8 cellular contexts compared by ENCODE assay signal in the genomic region with DNA sequence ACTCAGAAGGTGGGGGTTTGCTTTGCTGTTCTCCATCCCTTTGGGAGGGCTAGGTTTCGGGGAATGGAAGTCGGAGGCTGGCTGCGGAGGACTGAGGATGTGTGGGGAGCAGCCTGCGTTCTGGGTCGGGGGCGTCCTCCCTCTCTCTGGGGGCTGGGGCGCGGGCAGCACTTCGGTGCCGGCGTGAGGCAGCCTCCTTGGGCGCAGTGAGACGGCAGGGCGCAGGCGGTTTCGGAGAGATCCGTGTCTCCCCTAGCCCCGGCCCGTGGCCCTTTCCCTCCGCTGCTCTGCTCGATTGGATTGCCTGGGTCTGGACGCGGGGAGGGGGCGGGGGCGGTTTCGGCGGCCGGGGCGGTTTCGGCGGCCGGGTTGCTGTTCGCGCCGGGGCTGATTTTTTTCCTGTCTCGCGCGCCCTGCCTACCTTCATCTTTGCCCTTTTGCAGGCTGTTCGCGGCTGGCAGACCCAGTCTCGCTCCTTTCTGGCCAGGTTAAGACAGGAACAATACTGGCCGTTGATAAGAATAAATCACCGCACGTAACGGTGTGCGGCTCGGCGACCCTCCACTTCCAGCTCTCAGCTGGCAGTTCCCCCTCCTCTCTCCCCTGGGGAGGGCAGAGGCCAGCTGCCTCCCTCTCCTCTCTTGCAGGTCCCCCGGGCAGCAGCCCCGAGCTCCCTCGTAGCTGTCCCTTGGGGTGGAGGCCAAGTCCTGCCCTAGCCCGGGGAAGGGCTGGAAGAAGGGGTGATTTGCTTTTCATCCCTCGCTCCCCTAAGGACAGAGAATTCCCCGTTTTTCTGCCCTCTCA. TPM values are rescaled to one million over a fixed set of nuclear protein-coding genes. Genes with fewer than 3 reads are reported as not detected.
DNase-seq lines count a peak whose midpoint lies in the region; ATAC-seq, FAIRE-seq and TF ChIP-seq lines count a peak whose summit lies in the region.

No MANE protein-coding gene starts in this region.

- peaks cover 55% of the 10 kb centered on the region for H4K20me1 ChIP-seq in astrocyte (ENCODE audit: insufficient read depth, low read length)

- no peaks in the 10 kb centered on the region for H3K27me3 Mint-ChIP-seq in astrocyte (ENCODE audit: low read depth, unreplicated experiment)
- H3K27me3 Mint-ChIP-seq in effector memory CD8-positive, alpha-beta T cell, result peaks cover 47 to 62% of the 10 kb centered on the region in 2 donors

- no peak for TF ChIP-seq CTCF in astrocyte (IDR thresholded peaks at IDR 0.05; ENCODE audit: insufficient read depth, low read depth, low read length)

- peak overlapping the region; percentile 99 for H3K4me3 Mint-ChIP-seq in astrocyte (ENCODE audit: unreplicated experiment)
- H3K4me3 Mint-ChIP-seq in stimulated activated effector memory CD8-positive, alpha-beta T cell treated with anti-CD3 and anti-CD28 coated beads, Interleukin-12 subunit alpha, Interleukin-12 subunit beta, amount 100 ng/mL, for 72 hours, result no peak overlapping the region
- H3K4me3 Mint-ChIP-seq in effector memory CD8-positive, alpha-beta T cell, result no peak overlapping the region

- peaks cover 26% of the 10 kb centered on the region for H3K4me1 ChIP-seq in astrocyte (ENCODE audit: insufficient read depth, low read length)

- no peaks in the 10 kb centered on the region for H3K27me3 ChIP-seq in astrocyte (ENCODE audit: insufficient read depth, low read length)

- H3K9ac ChIP-seq in astrocyte (ENCODE audit: low read length), result peak overlapping the region; percentile 94

- peak overlapping the region; percentile 76 for H3K4me3 ChIP-seq in astrocyte (ENCODE audit: insufficient read depth, low read depth, low read length)

- peak overlapping the region; percentile 96 for H3K4me2 ChIP-seq in astrocyte (ENCODE audit: low read length)

- H3K9me3 Mint-ChIP-seq in astrocyte (ENCODE audit: unreplicated experiment), result peaks cover 2% of the 10 kb centered on the region
- H3K9me3 Mint-ChIP-seq in stimulated activated effector memory CD8-positive, alpha-beta T cell treated with anti-CD3 and anti-CD28 coated beads, Interleukin-12 subunit alpha, Interleukin-12 subunit beta, amount 100 ng/mL, for 72 hours, result no peaks in the 10 kb centered on the region
- no peaks in the 10 kb centered on the region for H3K9me3 Mint-ChIP-seq in effector memory CD8-positive, alpha-beta T cell

- intact Hi-C loops in Right ventricle myocardium inferior (cut with DNase I) (loop anchor here (5.0 kb wide), 3 partner anchors 159 to 594 kb away; no protein-coding TSS in a partner anchor), cardiac septum (cut with DNase I) (loop anchor here (5.0 kb wide), 4 partner anchors 169 to 569 kb away; a partner anchor contains a TSS)

- H3K36me3 ChIP-seq in astrocyte (ENCODE audit: insufficient read depth, low read length), result no peaks in the 10 kb centered on the region

- peaks cover 13% of the 10 kb centered on the region for H3K4me1 Mint-ChIP-seq in astrocyte (ENCODE audit: low read depth, unreplicated experiment)
- no peaks in the 10 kb centered on the region for H3K4me1 Mint-ChIP-seq in stimulated activated effector memory CD8-positive, alpha-beta T cell treated with anti-CD3 and anti-CD28 coated beads, Interleukin-12 subunit alpha, Interleukin-12 subunit beta, amount 100 ng/mL, for 72 hours
- H3K4me1 Mint-ChIP-seq in effector memory CD8-positive, alpha-beta T cell (ENCODE audit: low read depth in 2 of 2), result peaks cover 0 to 5% of the 10 kb centered on the region in 2 donors

- peaks cover 59% of the 10 kb centered on the region for H3K79me2 ChIP-seq in astrocyte (ENCODE audit: insufficient read depth, low read length)

- peak overlapping the region; percentile 91 for H3K27ac Mint-ChIP-seq in astrocyte (ENCODE audit: unreplicated experiment)
- no peak overlapping the region for H3K27ac Mint-ChIP-seq in stimulated activated effector memory CD8-positive, alpha-beta T cell treated with anti-CD3 and anti-CD28 coated beads, Interleukin-12 subunit alpha, Interleukin-12 subunit beta, amount 100 ng/mL, for 72 hours
- H3K27ac Mint-ChIP-seq in effector memory CD8-positive, alpha-beta T cell, result no peak overlapping the region

- peak overlapping the region; percentile 43 for H2AFZ ChIP-seq in astrocyte (ENCODE audit: low read depth, low read length)

- ATAC-seq in Right ventricle myocardium inferior, result peak; percentile 7
- ATAC-seq in stimulated activated effector memory CD8-positive, alpha-beta T cell treated with anti-CD3 and anti-CD28 coated beads, Interleukin-12 subunit alpha, Interleukin-12 subunit beta, amount 100 ng/mL, for 72 hours, result peak; percentile 4
- no peak for ATAC-seq in GM18505 (IDR thresholded peaks at IDR 0.05; ENCODE audit: unreplicated experiment)
- no peak for ATAC-seq in effector memory CD8-positive, alpha-beta T cell (replicated peaks)

- FAIRE-seq in astrocyte (lab: Jason Lieb, UNC), result no peak

- DNase-seq in Right ventricle myocardium inferior (ENCODE audit: missing footprints), result peak; percentile 68
- no peak for DNase-seq in cardiac septum (ENCODE audit: low spot score)
- DNase-seq in astrocyte (ENCODE audit: low read depth), result no peak
- DNase-seq in iris pigment epithelial cell (ENCODE audit: low read depth), result peak; percentile 55
- no peak for DNase-seq in stimulated activated effector memory CD8-positive, alpha-beta T cell treated with anti-CD3 and anti-CD28 coated beads, Interleukin-12 subunit alpha, Interleukin-12 subunit beta, amount 100 ng/mL, for 72 hours (ENCODE audit: low spot score in 2 of 2)
- DNase-seq in OCI-M2 (lab: John Stamatoyannopoulos, UW; ENCODE audit: unreplicated experiment), result no peak
- DNase-seq in effector memory CD8-positive, alpha-beta T cell, result no peak

- H3K36me3 Mint-ChIP-seq in astrocyte (ENCODE audit: low read depth, unreplicated experiment), result no peaks in the 10 kb centered on the region
- H3K36me3 Mint-ChIP-seq in stimulated activated effector memory CD8-positive, alpha-beta T cell treated with anti-CD3 and anti-CD28 coated beads, Interleukin-12 subunit alpha, Interleukin-12 subunit beta, amount 100 ng/mL, for 72 hours, result no peaks in the 10 kb centered on the region
- H3K36me3 Mint-ChIP-seq in effector memory CD8-positive, alpha-beta T cell (ENCODE audit: insufficient read depth), result no peaks in the 10 kb centered on the region

- no peak overlapping the region for H3K27ac ChIP-seq in astrocyte (ENCODE audit: low read depth, low read length)

- no peak for TF ChIP-seq POLR2A in GM18505 (IDR thresholded peaks at IDR 0.05; ENCODE audit: borderline replicate concordance, extremely low read depth, insufficient read depth, insufficient read length)

- no peaks in the 10 kb centered on the region for H3K9me3 ChIP-seq in astrocyte (ENCODE audit: insufficient read depth, low read depth, low read length)

RNA-seq across cellular contexts. Expression of a gene that starts 1.6 kb away (rescaled TPM):
- total RNA-seq in Right ventricle myocardium inferior, result 34.1 TPM
- total RNA-seq in cardiac septum, result 34.3 TPM
- total RNA-seq in astrocyte, result 37.8 and 39.6 TPM in 2 replicates

Comparison
In these comparisons a context has a peak if more than half of its experiments do, and no peak if none do; other contexts are left out.
1. DNase-seq: peak in Right ventricle myocardium inferior (single experiment) and iris pigment epithelial cell (single experiment); none in cardiac septum (single experiment), astrocyte (single experiment), stimulated activated effector memory CD8-positive, alpha-beta T cell treated with anti-CD3 and anti-CD28 coated beads, Interleukin-12 subunit alpha, Interleukin-12 subunit beta, amount 100 ng/mL, for 72 hours (0 of 2), OCI-M2 (single experiment) and effector memory CD8-positive, alpha-beta T cell (0 of 3).
2. ATAC-seq: peak in Right ventricle myocardium inferior (single experiment) and stimulated activated effector memory CD8-positive, alpha-beta T cell treated with anti-CD3 and anti-CD28 coated beads, Interleukin-12 subunit alpha, Interleukin-12 subunit beta, amount 100 ng/mL, for 72 hours (single experiment); none in GM18505 (single experiment) and effector memory CD8-positive, alpha-beta T cell (single experiment).